ENCODE assay signal across 24 cellular contexts in the genomic region with DNA sequence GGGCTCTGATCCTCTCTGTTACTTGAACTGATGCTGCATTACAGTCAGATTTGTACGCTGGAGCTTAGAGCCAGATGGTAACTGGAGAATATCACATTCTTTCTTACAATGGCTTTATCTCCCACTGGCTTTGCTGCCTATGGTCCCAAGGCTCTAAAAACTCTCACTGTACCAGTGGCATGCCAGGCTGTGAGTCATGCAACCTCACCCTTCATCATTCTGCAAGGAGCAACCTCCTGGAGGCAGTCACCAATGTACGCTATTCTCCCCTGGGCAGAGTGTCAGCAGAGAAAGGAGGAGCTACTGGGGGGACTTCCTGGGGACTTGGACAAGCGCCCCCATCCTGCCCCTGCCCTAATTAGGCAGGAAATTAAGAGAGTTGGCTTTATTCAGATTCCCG.
DNase-seq lines count a peak whose midpoint lies in the region; ATAC-seq, FAIRE-seq and TF ChIP-seq lines count a peak whose summit lies in the region.
"Had no signal": no experiment of that assay in that cellular context is flagged by ENCODE, and none has a peak within 500 bp of the region (broad histone marks: within the 10 kb centered on the region; RNA-seq: fewer than 3 reads in every experiment).

No MANE protein-coding gene starts in this region.

- no peaks in the 10 kb centered on the region for H3K9me3 ChIP-seq in adrenal gland (replicated peaks in 1 of 3)
- H3K9me3 ChIP-seq: BLaER1 treated with 17β-estradiol and CSF1 and Interleukin-3, amounts not matched to agents 10 nM and 100 nM; body of pancreas; esophagus squamous epithelium; thoracic aorta had no signal

- H3K4me3 Mint-ChIP-seq in activated CD4-positive, alpha-beta T cell treated with anti-CD3 and anti-CD28 coated beads, Interleukin-2, amount 10 ng/mL, durations not matched to agents 24 days and 14 days, result no peak overlapping the region
- H3K4me3 Mint-ChIP-seq: activated CD4-positive, alpha-beta T cell treated with anti-CD3 and anti-CD28 coated beads, Interleukin-2, amount 10 ng/mL, durations not matched to agents 7 days and 5 days; naive thymus-derived CD8-positive, alpha-beta T cell had no signal

- H3K4me1 ChIP-seq in adrenal gland (replicated peaks in 1 of 2), result peaks cover 7 to 8% of the 10 kb centered on the region in 2 donors
- H3K4me1 ChIP-seq: BLaER1 treated with 17β-estradiol and CSF1 and Interleukin-3, amounts not matched to agents 10 nM and 100 nM; body of pancreas; esophagus squamous epithelium had no signal

- no peaks in the 10 kb centered on the region for H3K36me3 Mint-ChIP-seq in activated CD4-positive, alpha-beta T cell treated with anti-CD3 and anti-CD28 coated beads, Interleukin-2, amount 10 ng/mL, durations not matched to agents 24 days and 14 days (ENCODE audit: low read depth)

- WGBS in adrenal gland, 4 donors, result 68 to 77% (median 71%) methylated on average over 4 of the region's 4 CpGs

- no peak overlapping the region for H3K4me3 ChIP-seq in adrenal gland
- H3K4me3 ChIP-seq: BLaER1 treated with 17β-estradiol and CSF1 and Interleukin-3, amounts not matched to agents 10 nM and 100 nM; body of pancreas; dorsolateral prefrontal cortex; esophagus squamous epithelium; smooth muscle cell; thoracic aorta had no signal

- no peaks in the 10 kb centered on the region for H3K4me1 Mint-ChIP-seq in activated CD4-positive, alpha-beta T cell treated with anti-CD3 and anti-CD28 coated beads, Interleukin-2, amount 10 ng/mL, durations not matched to agents 24 days and 14 days
- H3K4me1 Mint-ChIP-seq: activated CD4-positive, alpha-beta T cell treated with anti-CD3 and anti-CD28 coated beads, Interleukin-2, amount 10 ng/mL, durations not matched to agents 7 days and 5 days; naive thymus-derived CD8-positive, alpha-beta T cell had no signal

- no peaks in the 10 kb centered on the region for H3K9me3 Mint-ChIP-seq in activated CD4-positive, alpha-beta T cell treated with anti-CD3 and anti-CD28 coated beads, Interleukin-2, amount 10 ng/mL, durations not matched to agents 24 days and 14 days
- H3K9me3 Mint-ChIP-seq: activated CD4-positive, alpha-beta T cell treated with anti-CD3 and anti-CD28 coated beads, Interleukin-2, amount 10 ng/mL, durations not matched to agents 7 days and 5 days; naive thymus-derived CD8-positive, alpha-beta T cell had no signal

- peak; percentile 24 for DNase-seq in activated CD4-positive, alpha-beta T cell treated with anti-CD3 and anti-CD28 coated beads, Interleukin-2, amount 10 ng/mL, durations not matched to agents 24 days and 14 days
- no peak for DNase-seq in activated CD4-positive, alpha-beta T cell treated with anti-CD3 and anti-CD28 coated beads for 1 hour
- peak; percentile 28 to 65 (median 55) for DNase-seq in adrenal gland
- peak; percentile 58 for DNase-seq in fibroblast of gingiva (ENCODE audit: low read depth)
- peak; percentile 13 for DNase-seq in urothelium cell line (ENCODE audit: low spot score)
- no peak for DNase-seq in NCI-H2171 (lab: John Stamatoyannopoulos, UW)
- no peak for DNase-seq in AG20443 (ENCODE audit: low spot score)
- DNase-seq: activated CD4-positive, alpha-beta T cell treated with anti-CD3 and anti-CD28 coated beads, Interleukin-2, amount 10 ng/mL, durations not matched to agents 7 days and 5 days; body of pancreas; dorsolateral prefrontal cortex; esophagus squamous epithelium; mesenchymal stem cell; naive thymus-derived CD8-positive, alpha-beta T cell; NCI-H146; NCI-H2227 treated with DMSO at 0.1 percent for 48 hours; stimulated activated CD8-positive, alpha-beta memory T cell treated with anti-CD3 and anti-CD28 coated beads, Interleukin-4, amount 100 ng/mL, for 48 hours had no signal

- intact Hi-C loops in activated CD4-positive, alpha-beta T cell treated with anti-CD3 and anti-CD28 coated beads, Interleukin-2, amount 10 ng/mL, durations not matched to agents 24 days and 14 days (cut with micrococcal nuclease), result no loop called here
- intact Hi-C loops in adrenal gland (cut with DNase I), result no loop called here

- H3K36me3 ChIP-seq in adrenal gland (replicated peaks in 1 of 2), result no peaks in the 10 kb centered on the region
- H3K36me3 ChIP-seq: BLaER1 treated with 17β-estradiol and CSF1 and Interleukin-3, amounts not matched to agents 10 nM and 100 nM; esophagus squamous epithelium; thoracic aorta had no signal

- H3K27ac Mint-ChIP-seq in activated CD4-positive, alpha-beta T cell treated with anti-CD3 and anti-CD28 coated beads, Interleukin-2, amount 10 ng/mL, durations not matched to agents 24 days and 14 days, result no peak overlapping the region
- H3K27ac Mint-ChIP-seq: activated CD4-positive, alpha-beta T cell treated with anti-CD3 and anti-CD28 coated beads, Interleukin-2, amount 10 ng/mL, durations not matched to agents 7 days and 5 days; naive thymus-derived CD8-positive, alpha-beta T cell had no signal

- ATAC-seq in HG03139 (IDR thresholded peaks at IDR 0.05; ENCODE audit: unreplicated experiment), result no peak
- ATAC-seq: body of pancreas; naive thymus-derived CD8-positive, alpha-beta T cell had no signal

- TF ChIP-seq CTCF in adrenal gland (IDR thresholded peaks at IDR 0.05), result no peak

- H3K27me3 Mint-ChIP-seq in activated CD4-positive, alpha-beta T cell treated with anti-CD3 and anti-CD28 coated beads, Interleukin-2, amount 10 ng/mL, durations not matched to agents 24 days and 14 days, result no peaks in the 10 kb centered on the region
- H3K27me3 Mint-ChIP-seq: activated CD4-positive, alpha-beta T cell treated with anti-CD3 and anti-CD28 coated beads, Interleukin-2, amount 10 ng/mL, durations not matched to agents 7 days and 5 days; naive thymus-derived CD8-positive, alpha-beta T cell had no signal

- H3K27me3 ChIP-seq in adrenal gland, result no peaks in the 10 kb centered on the region
- H3K27me3 ChIP-seq: BLaER1 treated with 17β-estradiol and CSF1 and Interleukin-3, amounts not matched to agents 10 nM and 100 nM; body of pancreas; dorsolateral prefrontal cortex; esophagus squamous epithelium had no signal

- no peak for FAIRE-seq in urothelium cell line (lab: Jason Lieb, UNC)
- FAIRE-seq: keratinocyte, RCC 7860, TTC549 had no signal

- no peak overlapping the region for H3K27ac ChIP-seq in adrenal gland
- H3K27ac ChIP-seq: 22Rv1; BLaER1 treated with 17β-estradiol and CSF1 and Interleukin-3, amounts not matched to agents 10 nM and 100 nM; body of pancreas; dorsolateral prefrontal cortex; esophagus squamous epithelium; thoracic aorta had no signal

- TF ChIP-seq POLR2A in adrenal gland (IDR thresholded peaks at IDR 0.05), result no peak

Comparison
In these comparisons a context has a peak if more than half of its experiments do, and no peak if none do; other contexts are left out.
1. DNase-seq: peak in activated CD4-positive, alpha-beta T cell treated with anti-CD3 and anti-CD28 coated beads, Interleukin-2, amount 10 ng/mL, durations not matched to agents 24 days and 14 days (single experiment), adrenal gland (7 of 7), fibroblast of gingiva (single experiment) and urothelium cell line (single experiment); none in activated CD4-positive, alpha-beta T cell treated with anti-CD3 and anti-CD28 coated beads for 1 hour (single experiment), NCI-H2171 (single experiment) and AG20443 (single experiment).